ENCODE assay signal across 14 cellular contexts in genomic region chr3:96027718-96028117, GRCh38.
DNase-seq lines count a peak whose midpoint lies in the region; ATAC-seq, FAIRE-seq and TF ChIP-seq lines count a peak whose summit lies in the region.
"Had no signal": no experiment of that assay in that cellular context is flagged by ENCODE, and none has a peak within 500 bp of the region (broad histone marks: within the 10 kb centered on the region; RNA-seq: fewer than 3 reads in every experiment).

No MANE protein-coding gene starts in this region.

- CTCF ChIA-PET in SK-N-SH (lab: Yijun Ruan, JAX) = interaction anchor here (1.3 kb wide), 1 partner anchor 1793 kb away, joined by 3 read pairs; no protein-coding TSS in a partner anchor

- FAIRE-seq in endometrium (lab: Jason Lieb, UNC) = peak; percentile 33
- FAIRE-seq: HTR-8/SVneo had no signal

- TF ChIP-seq RAD21 in SK-N-SH (IDR thresholded peaks at IDR 0.05; ENCODE audit: low read length) = no peak

- H3K27me3 ChIP-seq in SK-N-SH (ENCODE audit: insufficient read depth) (peaks cover 6% of the 10 kb centered on the region; the same call in 1 of the 2 replicates), upper lobe of right lung (no peaks in the 10 kb centered on the region)

- DNase-seq in SK-N-SH = no peak
- DNase-seq in OCI-M1 (lab: John Stamatoyannopoulos, UW) = peak; percentile 39
- DNase-seq in upper lobe of right lung = no peak
- no peak for DNase-seq in DMS153 (lab: John Stamatoyannopoulos, UW)
- no peak for DNase-seq in SK-N-DZ (ENCODE audit: low spot score)
- DNase-seq: HFFc6, NCI-H1105 treated with DMSO at 0.1 percent for 48 hours, NCI-H187, NCI-H2171, NCI-H774 had no signal

- H3K9me3 ChIP-seq in SK-N-SH (0 out of 2 replicates have a peak, but pooled peaks cover 4% of the 10 kb centered on the region), upper lobe of right lung (no peaks in the 10 kb centered on the region)

- H3K4me3 ChIP-seq in SK-N-SH (ENCODE audit: low read depth in 2 of 2, low read length in 1 of 2) = peak overlapping the region; percentile 24 to 27; a peak in 3 of 4 replicates
- H3K4me3 ChIP-seq in upper lobe of right lung = no peak overlapping the region

- H4K20me1 ChIP-seq in SK-N-SH (ENCODE audit: insufficient read depth) = no peaks in the 10 kb centered on the region

- ATAC-seq in SK-N-SH treated with all-trans-retinoic acid at 6 μM for 48 hours (no peak), upper lobe of right lung (no peak), GM21619 (IDR thresholded peaks at IDR 0.05; ENCODE audit: unreplicated experiment) (no peak)

- TF ChIP-seq CTCF in SK-N-SH (IDR thresholded peaks at IDR 0.05) (no peak), upper lobe of right lung (IDR thresholded peaks at IDR 0.05) (no peak)

- H3K9me2 ChIP-seq in SK-N-SH = no peaks in the 10 kb centered on the region

- intact Hi-C loops in upper lobe of right lung (cut with DNase I) = no loop called here

- H3K36me3 ChIP-seq in SK-N-SH (replicated peaks in 1 of 2; ENCODE audit: control insufficient read depth in 1 of 2, insufficient read depth in 2 of 2, low read length in 1 of 2) (no peaks in the 10 kb centered on the region), upper lobe of right lung (no peaks in the 10 kb centered on the region)

- no peak overlapping the region for H3K27ac ChIP-seq in SK-N-SH (ENCODE audit: low read depth in 2 of 2, low read length in 1 of 2)
- H3K27ac ChIP-seq in upper lobe of right lung = no peak overlapping the region

- POLR2A ChIA-PET in SK-N-SH (lab: Yijun Ruan, JAX) = no interaction called here

- no peaks in the 10 kb centered on the region for H3K79me2 ChIP-seq in SK-N-SH (ENCODE audit: insufficient read depth)

- peak overlapping the region; percentile 22; the same call in 1 of the 2 replicates for H3K4me2 ChIP-seq in SK-N-SH

- H2AFZ ChIP-seq in SK-N-SH (ENCODE audit: low read depth) = peak overlapping the region; percentile 0; the same call in 1 of the 2 replicates

- no peaks in the 10 kb centered on the region for H3F3A ChIP-seq in SK-N-SH (replicated peaks; ENCODE audit: insufficient read depth)

- H3K9ac ChIP-seq in SK-N-SH = no peak overlapping the region

- WGBS in SK-N-SH (ENCODE audit: low lambda C conversion rate) = 5% methylated on average over 2 of the region's 2 CpGs

- H3K4me1 ChIP-seq in SK-N-SH (ENCODE audit: control insufficient read depth in 1 of 2, insufficient read depth in 2 of 2, low read depth in 1 of 2, low read length in 1 of 2) (no peaks in the 10 kb centered on the region), upper lobe of right lung (no peaks in the 10 kb centered on the region)

- no peak for TF ChIP-seq EP300 in SK-N-SH (IDR thresholded peaks at IDR 0.05; ENCODE audit: borderline replicate concordance in 1 of 2, low read depth in 1 of 2, low read length in 1 of 2)

TF ChIP-seq in SK-N-SH, 30 proteins besides CTCF, POLR2A, EP300 and RAD21 (continues in another document):
- TF ChIP-seq GATA2 (CRISPR knock-in tag; IDR thresholded peaks at IDR 0.05) (no peak), TAF1 (IDR thresholded peaks at IDR 0.05; ENCODE audit: borderline replicate concordance, low read depth, low read length) (no peak), YY1 (IDR thresholded peaks at IDR 0.05; ENCODE audit: low read depth) (no peak), NFIC (IDR thresholded peaks at IDR 0.05; ENCODE audit: borderline replicate concordance) (no peak), MXI1 (IDR thresholded peaks at IDR 0.05; ENCODE audit: low read depth, low read length) (no peak), ELF1 (IDR thresholded peaks at IDR 0.05) (no peak), POLR2AphosphoS5 (IDR thresholded peaks at IDR 0.05; ENCODE audit: low read depth, low read length) (no peak), EZH2phosphoT487 (IDR thresholded peaks at IDR 0.05; ENCODE audit: borderline replicate concordance, low read depth) (no peak), FOXJ3 (CRISPR knock-in tag; IDR thresholded peaks at IDR 0.05) (no peak), REST (IDR thresholded peaks at IDR 0.05; ENCODE audit: low read depth, low read length) (no peak), TCF12 (IDR thresholded peaks at IDR 0.05) (no peak), SIN3A (IDR thresholded peaks at IDR 0.05; ENCODE audit: borderline replicate concordance, low read depth, low read length) (no peak)

TF ChIP-seq in SK-N-SH treated with all-trans-retinoic acid at 6 μM for 48 hours, 23 proteins besides CTCF, POLR2A, EP300 and RAD21:
- no peak for TF ChIP-seq ZNF8 (CRISPR knock-in tag; IDR thresholded peaks at IDR 0.05)
